In the genomic region with DNA sequence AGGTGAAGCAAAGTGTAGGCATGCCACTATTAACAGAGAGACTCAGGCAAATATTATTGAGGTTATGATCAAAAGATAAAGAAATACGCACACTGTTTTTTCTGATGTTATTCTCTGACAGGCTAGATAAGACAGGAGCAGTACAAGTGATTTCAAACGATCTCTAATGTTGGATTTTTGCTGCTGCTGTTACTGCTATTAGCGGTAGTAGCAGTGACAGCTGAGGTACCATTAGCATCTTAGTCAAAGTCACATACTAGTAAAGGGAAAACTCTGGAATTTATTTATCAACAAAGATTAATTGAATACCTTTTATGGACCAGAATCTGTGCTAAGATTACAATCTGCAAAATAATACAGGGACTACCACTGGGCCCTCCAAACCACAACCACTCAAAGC, we compare ENCODE assay signal across 5 cellular contexts.
"Had no signal": no experiment of that assay in that cellular context is flagged by ENCODE, and none has a peak within 500 bp of the region (broad histone marks: within the 10 kb centered on the region; RNA-seq: fewer than 3 reads in every experiment).

No MANE protein-coding gene starts in this region.

- H3K4me3 ChIP-seq: K562 had no signal

- H3K27ac ChIP-seq: HL-60 had no signal

- ATAC-seq: HepG2, K562 had no signal

- DNase-seq: IMR-90, KBM-7 had no signal
